1 cellular context compared by ENCODE assay signal in the genomic region with DNA sequence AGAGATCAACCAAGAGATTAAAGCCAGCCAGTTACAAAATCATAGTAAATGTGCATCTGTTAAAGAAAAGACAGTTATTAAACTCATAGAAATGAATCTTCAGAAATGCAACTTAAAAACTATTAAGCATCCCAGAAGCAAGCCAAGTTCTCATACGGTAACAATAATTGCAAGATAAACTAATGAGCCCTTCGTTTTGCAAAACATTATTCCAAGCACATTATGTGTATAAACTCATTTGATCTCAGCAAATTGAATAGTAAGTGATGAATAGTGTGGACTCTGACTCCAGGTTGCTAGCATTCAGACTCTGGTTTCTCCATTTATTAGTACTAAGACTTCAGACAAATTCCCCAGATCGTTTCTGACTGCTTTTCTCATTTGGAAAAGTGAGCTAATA.
A peak's percentile ranks its signal among the peaks of the same experiment; 100 is the strongest.
TF ChIP-seq lines count a peak whose summit lies in the region.

No MANE protein-coding gene starts in this region.

TF ChIP-seq in SK-N-SH treated with all-trans-retinoic acid at 6 μM for 48 hours, 23 proteins besides CTCF, POLR2A, EP300 and RAD21:
- TF ChIP-seq TSHZ2 (CRISPR knock-in tag; IDR thresholded peaks at IDR 0.05), result peak; percentile 8; the same call in 1 of the 2 replicates
- TF ChIP-seq ISL1 (CRISPR knock-in tag; IDR thresholded peaks at IDR 0.05), result peak; percentile 56; the same call in 1 of the 2 replicates
- 0 out of 2 replicates have a peak, but pooled peaks have one; percentile 33 for TF ChIP-seq TCF4 (CRISPR knock-in tag; IDR thresholded peaks at IDR 0.05; ENCODE audit: borderline replicate concordance)
- TF ChIP-seq ZC3H10 (CRISPR knock-in tag; IDR thresholded peaks at IDR 0.05), result peak; percentile 70; the same call in 1 of the 2 replicates
- no peak for TF ChIP-seq ESRRG (CRISPR knock-in tag; IDR thresholded peaks at IDR 0.05)
- TF ChIP-seq ZNF8 (CRISPR knock-in tag; IDR thresholded peaks at IDR 0.05), result no peak
